Comparison of ENCODE assay signal across 23 cellular contexts in genomic region chr2:105820691-105821090, GRCh38.
DNase-seq lines count a peak whose midpoint lies in the region; ATAC-seq and TF ChIP-seq lines count a peak whose summit lies in the region.
"Had no signal": no experiment of that assay in that cellular context is flagged by ENCODE, and none has a peak within 500 bp of the region (broad histone marks: within the 10 kb centered on the region; RNA-seq: fewer than 3 reads in every experiment).

No MANE protein-coding gene starts in this region.

- CTCF ChIA-PET in activated CD4-positive, alpha-beta memory T cell treated with anti-CD3 and anti-CD28 coated beads for 36 hours (lab: Charles Lee) = interaction anchor here (1.2 to 1.6 kb wide), 2 partner anchors 8 to 72 kb away, joined by 3 read pairs; no protein-coding TSS in a partner anchor

- peaks cover 22 to 91% (median 46%) of the 10 kb centered on the region in 6 donors for H3K4me1 ChIP-seq in spleen
- peaks cover 3 to 33% (median 14%) of the 10 kb centered on the region in 4 donors for H3K4me1 ChIP-seq in Peyer's patch
- H3K4me1 ChIP-seq: prostate gland had no signal

- H3K9me3 ChIP-seq in spleen (peaks cover 0 to under 1% (median 0%) of the 10 kb centered on the region in 8 donors), Peyer's patch (no peaks in the 10 kb centered on the region)
- H3K9me3 ChIP-seq: prostate gland had no signal

- no peaks in the 10 kb centered on the region for H3K27me3 ChIP-seq in spleen (replicated peaks in 1 of 7)
- no peaks in the 10 kb centered on the region for H3K27me3 ChIP-seq in Peyer's patch
- H3K27me3 ChIP-seq: BLaER1 had no signal

- H3K4me3 Mint-ChIP-seq in activated CD4-positive, alpha-beta T cell treated with anti-CD3 and anti-CD28 coated beads, Interleukin-2, amount 10 ng/mL, durations not matched to agents 24 days and 14 days = no peak overlapping the region
- H3K4me3 Mint-ChIP-seq in activated CD4-positive, alpha-beta memory T cell treated with anti-CD3 and anti-CD28 coated beads for 36 hours = no peak overlapping the region
- no peak overlapping the region for H3K4me3 Mint-ChIP-seq in glutamatergic neuron (ENCODE audit: unreplicated experiment)
- H3K4me3 Mint-ChIP-seq: natural killer cell had no signal

- TF ChIP-seq POLR2A in spleen (IDR thresholded peaks at IDR 0.05) = no peak
- TF ChIP-seq POLR2A in Peyer's patch (IDR thresholded peaks at IDR 0.05) = no peak

- H3K27ac ChIP-seq in spleen (peak overlapping the region in 5 of 8 donors; percentile 32 to 79 (median 75)), Peyer's patch (peak overlapping the region in 1 of 4 donors; percentile 5)
- H3K27ac ChIP-seq: BLaER1, coronary artery, prostate gland had no signal

- WGBS in spleen, 5 donors = 47 to 79% (median 64%) methylated on average over 6 of the region's 6 CpGs

- POLR2A ChIA-PET in activated CD4-positive, alpha-beta memory T cell treated with anti-CD3 and anti-CD28 coated beads for 36 hours (lab: Charles Lee) = no interaction called here

- intact Hi-C loops in activated CD4-positive, alpha-beta T cell treated with anti-CD3 and anti-CD28 coated beads, Interleukin-2, amount 10 ng/mL, durations not matched to agents 24 days and 14 days (cut with micrococcal nuclease) = no loop called here
- intact Hi-C loops in activated CD4-positive, alpha-beta memory T cell treated with anti-CD3 and anti-CD28 coated beads for 36 hours (cut with micrococcal nuclease) = no loop called here
- intact Hi-C loops in spleen (cut with DNase I; ENCODE audit: low total_unique reads) = no loop called here

- H3K9me3 Mint-ChIP-seq in activated CD4-positive, alpha-beta T cell treated with anti-CD3 and anti-CD28 coated beads, Interleukin-2, amount 10 ng/mL, durations not matched to agents 24 days and 14 days = no peaks in the 10 kb centered on the region
- no peaks in the 10 kb centered on the region for H3K9me3 Mint-ChIP-seq in activated CD4-positive, alpha-beta memory T cell treated with anti-CD3 and anti-CD28 coated beads for 36 hours
- H3K9me3 Mint-ChIP-seq in glutamatergic neuron (ENCODE audit: unreplicated experiment) = peaks cover 4% of the 10 kb centered on the region
- H3K9me3 Mint-ChIP-seq: natural killer cell had no signal

- H3K36me3 ChIP-seq in spleen = peaks cover 0 to 52% (median 9%) of the 10 kb centered on the region in 6 donors
- H3K36me3 ChIP-seq in Peyer's patch = peaks cover 0 to 7% (median 0%) of the 10 kb centered on the region in 3 donors
- H3K36me3 ChIP-seq: prostate gland had no signal

- DNase-seq in activated CD4-positive, alpha-beta T cell treated with anti-CD3 and anti-CD28 coated beads, Interleukin-2, amount 10 ng/mL, durations not matched to agents 24 days and 14 days = no peak
- no peak for DNase-seq in activated CD4-positive, alpha-beta T cell treated with anti-CD3 and anti-CD28 coated beads, Interleukin-2, amount 50 U/mL, for 1 hour
- no peak for DNase-seq in activated CD4-positive, alpha-beta memory T cell treated with anti-CD3 and anti-CD28 coated beads for 36 hours
- no peak for DNase-seq in glutamatergic neuron
- no peak for DNase-seq in spleen
- DNase-seq in Peyer's patch = no peak
- DNase-seq: activated naive CD4-positive, alpha-beta T cell treated with Interleukin-2 at 50 U/mL for 16 hours; GF-D8; hypothalamus; kidney; mammary epithelial cell; natural killer cell; NCI-H524 treated with DMSO at 0.1 percent for 48 hours; OCI-M1; SIG-M5; small intestine; stimulated activated CD4-positive, alpha-beta T cell treated with anti-CD3 and anti-CD28 coated beads, Interleukin-4, amount 100 ng/mL, for 1 hour had no signal

- H3K4me1 Mint-ChIP-seq in activated CD4-positive, alpha-beta T cell treated with anti-CD3 and anti-CD28 coated beads, Interleukin-2, amount 10 ng/mL, durations not matched to agents 24 days and 14 days = peaks cover 54% of the 10 kb centered on the region
- H3K4me1 Mint-ChIP-seq in activated CD4-positive, alpha-beta memory T cell treated with anti-CD3 and anti-CD28 coated beads for 36 hours (ENCODE audit: low read depth) = peaks cover 85% of the 10 kb centered on the region
- H3K4me1 Mint-ChIP-seq in glutamatergic neuron (ENCODE audit: low read depth, unreplicated experiment) = peaks cover 58% of the 10 kb centered on the region

- peaks cover 60% of the 10 kb centered on the region for H3K36me3 Mint-ChIP-seq in activated CD4-positive, alpha-beta T cell treated with anti-CD3 and anti-CD28 coated beads, Interleukin-2, amount 10 ng/mL, durations not matched to agents 24 days and 14 days (ENCODE audit: low read depth)
- peaks cover 57% of the 10 kb centered on the region for H3K36me3 Mint-ChIP-seq in activated CD4-positive, alpha-beta memory T cell treated with anti-CD3 and anti-CD28 coated beads for 36 hours
- H3K36me3 Mint-ChIP-seq in glutamatergic neuron (ENCODE audit: unreplicated experiment) = no peaks in the 10 kb centered on the region
- H3K36me3 Mint-ChIP-seq: natural killer cell had no signal

- no peaks in the 10 kb centered on the region for H3K27me3 Mint-ChIP-seq in activated CD4-positive, alpha-beta T cell treated with anti-CD3 and anti-CD28 coated beads, Interleukin-2, amount 10 ng/mL, durations not matched to agents 24 days and 14 days
- H3K27me3 Mint-ChIP-seq in activated CD4-positive, alpha-beta memory T cell treated with anti-CD3 and anti-CD28 coated beads for 36 hours = no peaks in the 10 kb centered on the region
- H3K27me3 Mint-ChIP-seq in glutamatergic neuron (ENCODE audit: unreplicated experiment) = peaks cover 3% of the 10 kb centered on the region

- no peak for TF ChIP-seq CTCF in glutamatergic neuron (IDR thresholded peaks at IDR 0.05; ENCODE audit: partially characterized antibody, unreplicated experiment)
- no peak for TF ChIP-seq CTCF in spleen (IDR thresholded peaks at IDR 0.05 in 8 of 11, conservative IDR thresholded peaks at IDR 0.05 in 3 of 11)
- TF ChIP-seq CTCF in Peyer's patch (IDR thresholded peaks at IDR 0.05) = no peak

- H3K27ac Mint-ChIP-seq in activated CD4-positive, alpha-beta T cell treated with anti-CD3 and anti-CD28 coated beads, Interleukin-2, amount 10 ng/mL, durations not matched to agents 24 days and 14 days = peak overlapping the region; percentile 1
- H3K27ac Mint-ChIP-seq in activated CD4-positive, alpha-beta memory T cell treated with anti-CD3 and anti-CD28 coated beads for 36 hours = peak overlapping the region; percentile 8
- peak overlapping the region; percentile 9 for H3K27ac Mint-ChIP-seq in glutamatergic neuron (ENCODE audit: unreplicated experiment)

- ATAC-seq in GM21390 (IDR thresholded peaks at IDR 0.05; ENCODE audit: unreplicated experiment) (no peak), GM18870 (IDR thresholded peaks at IDR 0.05; ENCODE audit: unreplicated experiment) (no peak)
- ATAC-seq: HCT116, natural killer cell had no signal

- H3K4me3 ChIP-seq in spleen (no peak overlapping the region), Peyer's patch (no peak overlapping the region)
- H3K4me3 ChIP-seq: BLaER1, coronary artery, prostate gland had no signal
